In genomic region chr20:21228511-21228910, GRCh38 we compare ENCODE assay signal across 1 cellular context.
TF ChIP-seq lines count a peak whose summit lies in the region.

No MANE protein-coding gene starts in this region.

TF ChIP-seq in GM12878, 131 proteins besides CTCF, POLR2A, EP300 and RAD21 (continued from another document):
- TF ChIP-seq BCL3 (IDR thresholded peaks at IDR 0.05; ENCODE audit: borderline replicate concordance, insufficient read depth, low read depth, low read length, poor library complexity, severe bottlenecking) (no peak), SRF (IDR thresholded peaks at IDR 0.05; ENCODE audit: low read depth in 2 of 2, low read length in 2 of 2) (no peak), GATAD2B (conservative IDR thresholded peaks at IDR 0.05; ENCODE audit: low read depth) (no peak), CBFB (IDR thresholded peaks at IDR 0.05; ENCODE audit: low read depth) (no peak), SPI1 (IDR thresholded peaks at IDR 0.05; ENCODE audit: borderline replicate concordance, insufficient read depth, low read depth, low read length) (peak; percentile 96), IKZF2 (IDR thresholded peaks at IDR 0.05) (peak; percentile 20 to 35; a peak in 2 of 4 replicates), HSF1 (IDR thresholded peaks at IDR 0.05; ENCODE audit: low read depth, low read length) (no peak), CHD4 (IDR thresholded peaks at IDR 0.05) (no peak), IRF5 (IDR thresholded peaks at IDR 0.05; ENCODE audit: borderline replicate concordance) (no peak), YY1 (IDR thresholded peaks at IDR 0.05; ENCODE audit: low read depth, low read length) (no peak), SIN3A (IDR thresholded peaks at IDR 0.05; ENCODE audit: low read depth, low read length) (no peak), IRF4 (IDR thresholded peaks at IDR 0.05; ENCODE audit: low read depth, low read length) (peak; percentile 58; the same call in 1 of the 2 replicates), TCF3 (IDR thresholded peaks at IDR 0.05; ENCODE audit: borderline replicate concordance, insufficient read depth, low read depth, low read length) (no peak), PML (IDR thresholded peaks at IDR 0.05; ENCODE audit: low read length) (no peak), BCL11A (IDR thresholded peaks at IDR 0.05; ENCODE audit: low read depth, low read length) (peak; percentile 46; the same call in 1 of the 2 replicates), TBL1XR1 (IDR thresholded peaks at IDR 0.05; ENCODE audit: low read depth, low read length) (no peak), HCFC1 (IDR thresholded peaks at IDR 0.05; ENCODE audit: low read length) (no peak), NR2C2 (IDR thresholded peaks at IDR 0.05; ENCODE audit: borderline replicate concordance, control insufficient read depth, insufficient read length, low read depth) (no peak)
TF ChIP-seq in GM12878: peak in this region for 4.
